ENCODE assay signal across 8 cellular contexts in genomic region chr11:1458340-1459218, GRCh38. TPM values are rescaled to one million over a fixed set of nuclear protein-coding genes. Genes with fewer than 3 reads are reported as not detected.
DNase-seq lines count a peak whose midpoint lies in the region; ATAC-seq and TF ChIP-seq lines count a peak whose summit lies in the region.

No MANE protein-coding gene starts in this region.

- POLR2A ChIA-PET in activated CD8-positive, alpha-beta T cell treated with anti-CD3 and anti-CD28 coated beads, Interleukin-2, amount 10 ng/mL, durations not matched to agents 7 days and 5 days (lab: Charles Lee) = no interaction called here

- H3K27me3 ChIP-seq in uterus = no peaks in the 10 kb centered on the region

- no peaks in the 10 kb centered on the region for H3K27me3 Mint-ChIP-seq in activated CD8-positive, alpha-beta T cell treated with anti-CD3 and anti-CD28 coated beads, Interleukin-2, amount 10 ng/mL, durations not matched to agents 7 days and 5 days (ENCODE audit: low read depth)
- H3K27me3 Mint-ChIP-seq in activated CD4-positive, alpha-beta T cell treated with anti-CD3 and anti-CD28 coated beads, Interleukin-2, amount 10 ng/mL, durations not matched to agents 24 days and 14 days = no peaks in the 10 kb centered on the region

- intact Hi-C loops in uterus (cut with DNase I; ENCODE audit: low total_unique reads) = no loop called here
- intact Hi-C loops in activated CD4-positive, alpha-beta T cell treated with anti-CD3 and anti-CD28 coated beads, Interleukin-2, amount 10 ng/mL, durations not matched to agents 24 days and 14 days (cut with micrococcal nuclease) = no loop called here

- no peaks in the 10 kb centered on the region for H3K36me3 ChIP-seq in uterus

- H3K4me1 Mint-ChIP-seq in activated CD8-positive, alpha-beta T cell treated with anti-CD3 and anti-CD28 coated beads, Interleukin-2, amount 10 ng/mL, durations not matched to agents 7 days and 5 days (ENCODE audit: low read depth) = no peaks in the 10 kb centered on the region
- no peaks in the 10 kb centered on the region for H3K4me1 Mint-ChIP-seq in activated CD4-positive, alpha-beta T cell treated with anti-CD3 and anti-CD28 coated beads, Interleukin-2, amount 10 ng/mL, durations not matched to agents 24 days and 14 days

- H3K4me3 ChIP-seq in uterus = peak overlapping the region in 1 of 2 donors; percentile 25

- H3K4me1 ChIP-seq in uterus = peaks cover 0 to 18% of the 10 kb centered on the region in 2 donors

- TF ChIP-seq POLR2A in uterus (IDR thresholded peaks at IDR 0.05) = no peak

- peak; percentile 45 for DNase-seq in NCI-H82 (lab: John Stamatoyannopoulos, UW)
- no peak for DNase-seq in NCI-H82 treated with DMSO at 0.1 percent for 48 hours (lab: John Stamatoyannopoulos, UW; ENCODE audit: unreplicated experiment)
- DNase-seq in activated CD8-positive, alpha-beta T cell treated with anti-CD3 and anti-CD28 coated beads, Interleukin-2, amount 10 ng/mL, durations not matched to agents 7 days and 5 days = no peak
- peak; percentile 80 for DNase-seq in iPS-NIHi7 (ENCODE audit: extremely low spot score)
- peak; percentile 84 to 91 for DNase-seq in uterus
- no peak for DNase-seq in GOT3 (lab: John Stamatoyannopoulos, UW)
- no peak for DNase-seq in activated CD4-positive, alpha-beta T cell treated with anti-CD3 and anti-CD28 coated beads, Interleukin-2, amount 10 ng/mL, durations not matched to agents 24 days and 14 days
- no peak for DNase-seq in NOMO-1 treated with DMSO at 0.1 percent for 48 hours (lab: John Stamatoyannopoulos, UW; ENCODE audit: unreplicated experiment)

- CTCF ChIA-PET in activated CD8-positive, alpha-beta T cell treated with anti-CD3 and anti-CD28 coated beads, Interleukin-2, amount 10 ng/mL, durations not matched to agents 7 days and 5 days (lab: Charles Lee) = no interaction called here

- peak overlapping the region; percentile 89 to 96 for H3K27ac ChIP-seq in uterus

- TF ChIP-seq CTCF in uterus (IDR thresholded peaks at IDR 0.05) = peak in 3 of 4 experiments; percentile 30 to 49 (median 39)

- no peaks in the 10 kb centered on the region for H3K9me3 ChIP-seq in uterus

- no peak overlapping the region for H3K4me3 Mint-ChIP-seq in activated CD8-positive, alpha-beta T cell treated with anti-CD3 and anti-CD28 coated beads, Interleukin-2, amount 10 ng/mL, durations not matched to agents 7 days and 5 days
- H3K4me3 Mint-ChIP-seq in activated CD4-positive, alpha-beta T cell treated with anti-CD3 and anti-CD28 coated beads, Interleukin-2, amount 10 ng/mL, durations not matched to agents 24 days and 14 days = no peak overlapping the region

- no peaks in the 10 kb centered on the region for H3K36me3 Mint-ChIP-seq in activated CD8-positive, alpha-beta T cell treated with anti-CD3 and anti-CD28 coated beads, Interleukin-2, amount 10 ng/mL, durations not matched to agents 7 days and 5 days (ENCODE audit: low read depth)
- no peaks in the 10 kb centered on the region for H3K36me3 Mint-ChIP-seq in activated CD4-positive, alpha-beta T cell treated with anti-CD3 and anti-CD28 coated beads, Interleukin-2, amount 10 ng/mL, durations not matched to agents 24 days and 14 days (ENCODE audit: low read depth)

- ATAC-seq in activated CD8-positive, alpha-beta T cell treated with anti-CD3 and anti-CD28 coated beads, Interleukin-2, amount 10 ng/mL, durations not matched to agents 7 days and 5 days = peak; percentile 24

- H3K27ac Mint-ChIP-seq in activated CD8-positive, alpha-beta T cell treated with anti-CD3 and anti-CD28 coated beads, Interleukin-2, amount 10 ng/mL, durations not matched to agents 7 days and 5 days = no peak overlapping the region
- H3K27ac Mint-ChIP-seq in activated CD4-positive, alpha-beta T cell treated with anti-CD3 and anti-CD28 coated beads, Interleukin-2, amount 10 ng/mL, durations not matched to agents 24 days and 14 days = no peak overlapping the region

- H3K9me3 Mint-ChIP-seq in activated CD8-positive, alpha-beta T cell treated with anti-CD3 and anti-CD28 coated beads, Interleukin-2, amount 10 ng/mL, durations not matched to agents 7 days and 5 days (ENCODE audit: insufficient read depth) = no peaks in the 10 kb centered on the region
- H3K9me3 Mint-ChIP-seq in activated CD4-positive, alpha-beta T cell treated with anti-CD3 and anti-CD28 coated beads, Interleukin-2, amount 10 ng/mL, durations not matched to agents 24 days and 14 days = no peaks in the 10 kb centered on the region

RNA-seq across cellular contexts. Expression of gene MOB2, which starts 28.0 kb away (rescaled TPM):
- total RNA-seq in activated CD8-positive, alpha-beta T cell treated with anti-CD3 and anti-CD28 coated beads, Interleukin-2, amount 10 ng/mL, durations not matched to agents 7 days and 5 days = 10 to 100 TPM; 29.3 to 31.6 TPM
- total RNA-seq in uterus = 10 to 100 TPM; 17.1 to 72.6 (median 23.6) TPM
- total RNA-seq in activated CD4-positive, alpha-beta T cell treated with anti-CD3 and anti-CD28 coated beads, Interleukin-2, amount 10 ng/mL, durations not matched to agents 24 days and 14 days = 22.4 and 23.5 TPM in 2 replicates

Comparison
In these comparisons a context has a peak if more than half of its experiments do, and no peak if none do; other contexts are left out.
1. DNase-seq: peak in NCI-H82 (single experiment), iPS-NIHi7 (single experiment) and uterus (2 of 2); none in NCI-H82 treated with DMSO at 0.1 percent for 48 hours (single experiment), activated CD8-positive, alpha-beta T cell treated with anti-CD3 and anti-CD28 coated beads, Interleukin-2, amount 10 ng/mL, durations not matched to agents 7 days and 5 days (single experiment), GOT3 (single experiment), activated CD4-positive, alpha-beta T cell treated with anti-CD3 and anti-CD28 coated beads, Interleukin-2, amount 10 ng/mL, durations not matched to agents 24 days and 14 days (single experiment) and NOMO-1 treated with DMSO at 0.1 percent for 48 hours (single experiment).